ENCODE assay signal across 38 cellular contexts in genomic region chr5:141031006-141031405, GRCh38. TPM values are rescaled to one million over a fixed set of nuclear protein-coding genes. Genes with fewer than 3 reads are reported as not detected.
"Had no signal": no experiment of that assay in that cellular context is flagged by ENCODE, and none has a peak within 500 bp of the region (broad histone marks: within the 10 kb centered on the region; RNA-seq: fewer than 3 reads in every experiment).

No MANE protein-coding gene starts in this region.

- H3K36me3 ChIP-seq: MG63 had no signal

- DNase-seq: Karpas-422, Kasumi-1, MG63, MM.1S, MV-4-11, NCI-H1048, NCI-H1092, NCI-H1092 treated with DMSO at 0.1 percent for 48 hours, NCI-H1105, NCI-H1105 treated with DMSO at 0.1 percent for 48 hours, NCI-H1417, NCI-H1417 treated with DMSO at 0.1 percent for 48 hours, NCI-H1436, NCI-H1436 treated with DMSO at 0.1 percent for 48 hours, NCI-H146, NCI-H1694, NCI-H1694 treated with DMSO at 0.1 percent for 48 hours, NCI-H187, NCI-H187 treated with DMSO at 0.1 percent for 48 hours, NCI-H1930, NCI-H2029, NCI-H2029 treated with DMSO at 0.1 percent for 48 hours, NCI-H2081, NCI-H2081 treated with DMSO at 0.1 percent for 48 hours, NCI-H2107, NCI-H2171, NCI-H2171 treated with DMSO at 0.1 percent for 48 hours, NCI-H2227 treated with DMSO at 0.1 percent for 48 hours, NCI-H226, NCI-H345, NCI-H446, NCI-H446 treated with DMSO at 0.1 percent for 48 hours, NCI-H510A, NCI-H510A treated with DMSO at 0.1 percent for 48 hours had no signal

- H3K4me3 ChIP-seq: MG63 had no signal

- H3K9me3 ChIP-seq: MG63 had no signal

RNA-seq across cellular contexts. Expression of gene PCDHB1, which starts 20.2 kb away (rescaled TPM):
- total RNA-seq: LHCN-M2, M059J, MCF 10A, NCI-H460 had no signal
